In genomic region chr2:218196974-218197373, GRCh38 we compare ENCODE assay signal across 20 cellular contexts. TPM values are rescaled to one million over a fixed set of nuclear protein-coding genes. Genes with fewer than 3 reads are reported as not detected.
DNase-seq lines count a peak whose midpoint lies in the region; ATAC-seq, FAIRE-seq and TF ChIP-seq lines count a peak whose summit lies in the region.
"Had no signal": no experiment of that assay in that cellular context is flagged by ENCODE, and none has a peak within 500 bp of the region (broad histone marks: within the 10 kb centered on the region; RNA-seq: fewer than 3 reads in every experiment).

No MANE protein-coding gene starts in this region.

- ATAC-seq in mucosa of descending colon (peak; percentile 71), SK-N-SH treated with all-trans-retinoic acid at 6 μM for 48 hours (no peak)
- ATAC-seq: A549; CD8-positive, alpha-beta T cell had no signal

- intact Hi-C loops in mucosa of descending colon (cut with DNase I, micrococcal nuclease): no loop called here

- DNase-seq in DMS53 (lab: John Stamatoyannopoulos, UW): peak; percentile 15
- DNase-seq in DMS53 treated with DMSO at 0.1 percent for 48 hours (lab: John Stamatoyannopoulos, UW; ENCODE audit: unreplicated experiment): no peak
- no peak for DNase-seq in mucosa of descending colon
- DNase-seq: AML-193; Caco-2; Calu3; CD4-positive, alpha-beta T cell; CD8-positive, alpha-beta T cell; DMS79 treated with DMSO at 0.1 percent for 48 hours; GF-D8 had no signal

- FAIRE-seq in islet of Langerhans (lab: Jason Lieb, UNC): peak; percentile 72
- FAIRE-seq: A549, D721Med, G401.6, GM12891, GM18507 had no signal

- no peaks in the 10 kb centered on the region for H3K36me3 ChIP-seq in mucosa of descending colon (ENCODE audit: low read depth)
- H3K36me3 ChIP-seq: BLaER1 treated with 17β-estradiol and CSF1 and Interleukin-3, amounts not matched to agents 10 nM and 100 nM had no signal

- H3K9me3 ChIP-seq in mucosa of descending colon: no peaks in the 10 kb centered on the region
- H3K9me3 ChIP-seq: A549; BLaER1 treated with 17β-estradiol and CSF1 and Interleukin-3, amounts not matched to agents 10 nM and 100 nM; Caco-2 had no signal

- TF ChIP-seq CTCF in mucosa of descending colon (IDR thresholded peaks at IDR 0.05): no peak

- no peak overlapping the region for H3K4me3 ChIP-seq in mucosa of descending colon
- H3K4me3 ChIP-seq: A549; BLaER1 treated with 17β-estradiol and CSF1 and Interleukin-3, amounts not matched to agents 10 nM and 100 nM had no signal

- H3K4me1 ChIP-seq in mucosa of descending colon (ENCODE audit: low read depth): peaks cover 7% of the 10 kb centered on the region
- H3K4me1 ChIP-seq: A549, Caco-2 had no signal

TF ChIP-seq in SK-N-SH treated with all-trans-retinoic acid at 6 μM for 48 hours, 23 proteins besides CTCF, POLR2A, EP300 and RAD21:
- TF ChIP-seq ESRRG (CRISPR knock-in tag; IDR thresholded peaks at IDR 0.05) (no peak), CSRNP3 (CRISPR knock-in tag; IDR thresholded peaks at IDR 0.05) (no peak), ZFP3 (CRISPR knock-in tag; IDR thresholded peaks at IDR 0.05) (no peak), ZFP30 (CRISPR knock-in tag; IDR thresholded peaks at IDR 0.05) (no peak), OSR1 (CRISPR knock-in tag; IDR thresholded peaks at IDR 0.05) (no peak), ARNTL (CRISPR knock-in tag; IDR thresholded peaks at IDR 0.05; ENCODE audit: borderline replicate concordance, low read depth) (no peak)
- TF ChIP-seq, protein P1, sequence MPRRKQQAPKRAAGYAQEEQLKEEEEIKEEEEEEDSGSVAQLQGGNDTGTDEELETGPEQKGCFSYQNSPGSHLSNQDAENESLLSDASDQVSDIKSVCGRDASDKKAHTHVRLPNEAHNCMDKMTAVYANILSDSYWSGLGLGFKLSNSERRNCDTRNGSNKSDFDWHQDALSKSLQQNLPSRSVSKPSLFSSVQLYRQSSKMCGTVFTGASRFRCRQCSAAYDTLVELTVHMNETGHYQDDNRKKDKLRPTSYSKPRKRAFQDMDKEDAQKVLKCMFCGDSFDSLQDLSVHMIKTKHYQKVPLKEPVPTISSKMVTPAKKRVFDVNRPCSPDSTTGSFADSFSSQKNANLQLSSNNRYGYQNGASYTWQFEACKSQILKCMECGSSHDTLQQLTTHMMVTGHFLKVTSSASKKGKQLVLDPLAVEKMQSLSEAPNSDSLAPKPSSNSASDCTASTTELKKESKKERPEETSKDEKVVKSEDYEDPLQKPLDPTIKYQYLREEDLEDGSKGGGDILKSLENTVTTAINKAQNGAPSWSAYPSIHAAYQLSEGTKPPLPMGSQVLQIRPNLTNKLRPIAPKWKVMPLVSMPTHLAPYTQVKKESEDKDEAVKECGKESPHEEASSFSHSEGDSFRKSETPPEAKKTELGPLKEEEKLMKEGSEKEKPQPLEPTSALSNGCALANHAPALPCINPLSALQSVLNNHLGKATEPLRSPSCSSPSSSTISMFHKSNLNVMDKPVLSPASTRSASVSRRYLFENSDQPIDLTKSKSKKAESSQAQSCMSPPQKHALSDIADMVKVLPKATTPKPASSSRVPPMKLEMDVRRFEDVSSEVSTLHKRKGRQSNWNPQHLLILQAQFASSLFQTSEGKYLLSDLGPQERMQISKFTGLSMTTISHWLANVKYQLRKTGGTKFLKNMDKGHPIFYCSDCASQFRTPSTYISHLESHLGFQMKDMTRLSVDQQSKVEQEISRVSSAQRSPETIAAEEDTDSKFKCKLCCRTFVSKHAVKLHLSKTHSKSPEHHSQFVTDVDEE (CRISPR knock-in tag; IDR thresholded peaks at IDR 0.05): no peak

RNA-seq across cellular contexts. Expression of gene ARPC2, which starts 20.0 kb away (rescaled TPM):
- 100 to 1,000 TPM; 262 to 322 (median 313) TPM for total RNA-seq in mucosa of descending colon

RNA-seq across cellular contexts. Expression of gene CXCR1, which starts 30.2 kb away (rescaled TPM):
- under 1 TPM in 2 of 3 donors, not detected in 1; 0.13 to 0.27 TPM for total RNA-seq in mucosa of descending colon
- total RNA-seq: A172; B cell; Caco-2; Calu3; CD8-positive, alpha-beta T cell had no signal
